ENCODE assay signal across 8 cellular contexts in genomic region chr10:111973826-111974225, GRCh38.
"Had no signal": no experiment of that assay in that cellular context is flagged by ENCODE, and none has a peak within 500 bp of the region (broad histone marks: within the 10 kb centered on the region; RNA-seq: fewer than 3 reads in every experiment).

No MANE protein-coding gene starts in this region.

- H3K27ac ChIP-seq: KMS-11 had no signal

- DNase-seq: GOT3, H7, HFFc6, KBM-7 had no signal

- H3K36me3 ChIP-seq: HAP-1 had no signal

- H3K4me2 ChIP-seq: KMS-11 had no signal

- H3K4me3 ChIP-seq: HAP-1 had no signal

- H3K4me1 ChIP-seq: HAP-1 had no signal

- H3K9me3 ChIP-seq: HAP-1 had no signal

- ATAC-seq: HCT116, HepG2 had no signal

- H3K9ac ChIP-seq: KMS-11 had no signal
